Comparison of ENCODE assay signal across 15 cellular contexts in the genomic region with DNA sequence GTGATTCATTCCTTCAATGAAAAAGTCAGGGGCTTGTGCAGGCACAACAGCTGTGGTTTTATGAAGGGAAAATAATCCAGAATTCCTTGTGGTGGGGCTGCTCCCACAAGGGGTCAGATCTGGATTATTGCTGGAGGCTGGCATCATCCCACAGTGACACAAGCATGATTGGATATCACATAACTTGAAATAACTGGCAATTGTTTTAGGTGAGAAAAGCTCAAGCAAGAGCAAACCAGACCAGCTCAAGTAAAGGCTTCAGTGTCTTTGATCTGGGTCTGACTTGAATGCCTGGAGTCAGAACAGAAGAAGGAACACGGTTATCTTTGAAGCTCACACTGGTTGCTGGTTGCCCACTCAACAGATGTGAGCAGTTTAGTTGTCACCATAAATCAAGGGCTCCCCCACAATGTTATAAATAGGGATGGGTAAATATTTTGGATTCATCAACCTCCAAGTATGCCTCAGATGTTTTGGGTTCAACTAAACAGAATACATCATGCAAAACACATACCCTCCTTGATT. TPM values are rescaled to one million over a fixed set of nuclear protein-coding genes. Genes with fewer than 3 reads are reported as not detected.
DNase-seq lines count a peak whose midpoint lies in the region; ATAC-seq and TF ChIP-seq lines count a peak whose summit lies in the region.
"Had no signal": no experiment of that assay in that cellular context is flagged by ENCODE, and none has a peak within 500 bp of the region (broad histone marks: within the 10 kb centered on the region; RNA-seq: fewer than 3 reads in every experiment).

No MANE protein-coding gene starts in this region.

- peak overlapping the region; percentile 84 for H3K27ac ChIP-seq in mesodermal cell (ENCODE audit: low read depth, low read length, severe bottlenecking)
- H3K27ac ChIP-seq in left lung: peak overlapping the region in 1 of 2 donors; percentile 57
- H3K27ac ChIP-seq: cardiac muscle cell had no signal

- TF ChIP-seq CTCF in brain (conservative IDR thresholded peaks at IDR 0.05) (no peak), left lung (IDR thresholded peaks at IDR 0.05) (no peak), BE2C (IDR thresholded peaks at IDR 0.05; ENCODE audit: low read depth, low read length) (no peak)

- peak; percentile 57 for DNase-seq in Jurkat, Clone E6-1 (ENCODE audit: low read depth, low spot score)
- DNase-seq in left lung (no peak), BE2C (no peak)
- DNase-seq in stimulated activated CD4-positive, alpha-beta T cell treated with anti-CD3 and anti-CD28 coated beads, Interleukin-15, amount 100 ng/mL, for 24 hours: no peak
- DNase-seq: activated T-cell treated with anti-CD3 and anti-CD28 coated beads, Interleukin-2, amount 50 U/mL, for 1 hour; NCI-H2171; retina had no signal

- H3K4me1 ChIP-seq in mesodermal cell (ENCODE audit: control insufficient read depth, insufficient read depth, low read length, poor library complexity, severe bottlenecking) (peaks cover 18% of the 10 kb centered on the region), left lung (no peaks in the 10 kb centered on the region), BE2C (no peaks in the 10 kb centered on the region)

- peaks cover 5% of the 10 kb centered on the region for H3K27me3 Mint-ChIP-seq in brain

- no peak overlapping the region for H3K4me3 ChIP-seq in Jurkat, Clone E6-1 (ENCODE audit: low read length)
- H3K4me3 ChIP-seq in mesodermal cell (ENCODE audit: extremely low read depth, insufficient read depth, low read length, poor library complexity, severe bottlenecking) (no peak overlapping the region), left lung (no peak overlapping the region), BE2C (ENCODE audit: low read depth, low read length) (no peak overlapping the region)
- H3K4me3 ChIP-seq: cardiac muscle cell, lung, vagina had no signal

- no peaks in the 10 kb centered on the region for H3K27me3 ChIP-seq in left lung
- H3K27me3 ChIP-seq in BE2C: no peaks in the 10 kb centered on the region
- H3K27me3 ChIP-seq: cardiac muscle cell, vagina had no signal

- H3K36me3 Mint-ChIP-seq in brain: no peaks in the 10 kb centered on the region

- no peaks in the 10 kb centered on the region for H3K36me3 ChIP-seq in mesodermal cell (ENCODE audit: control insufficient read depth, insufficient read depth, low read length)
- H3K36me3 ChIP-seq in left lung: no peaks in the 10 kb centered on the region
- no peaks in the 10 kb centered on the region for H3K36me3 ChIP-seq in BE2C
- H3K36me3 ChIP-seq: cardiac muscle cell, vagina had no signal

- ATAC-seq in left lung (no peak), GM18519 (IDR thresholded peaks at IDR 0.05; ENCODE audit: low FRiP score, unreplicated experiment) (no peak)
- ATAC-seq: esophagus mucosa had no signal

- peak overlapping the region in 2 of 5 experiments; percentile 19 to 22 for H3K4me3 Mint-ChIP-seq in brain

- intact Hi-C loops in left lung (cut with DNase I): no loop called here

- H3K9me3 ChIP-seq in mesodermal cell (ENCODE audit: control insufficient read depth, low read length) (no peaks in the 10 kb centered on the region), left lung (no peaks in the 10 kb centered on the region), BE2C (no peaks in the 10 kb centered on the region)
- H3K9me3 ChIP-seq: vagina had no signal

- WGBS in mesodermal cell (ENCODE audit: insufficient coverage in 2 of 2), 2 experiments: 67 to 100% methylated on average over 1 of the region's 1 CpG

- H3K27ac Mint-ChIP-seq in brain: peak overlapping the region in 4 of 5 experiments; percentile 28 to 92 (median 86)

- H3K4me1 Mint-ChIP-seq in brain: peaks cover 72% of the 10 kb centered on the region

- no peaks in the 10 kb centered on the region for H3K9me3 Mint-ChIP-seq in brain

RNA-seq across cellular contexts. Expression of a gene that starts 3.1 kb away (rescaled TPM):
- polyA plus RNA-seq in Jurkat, Clone E6-1 (2012; ENCODE audit: insufficient read depth, insufficient read length): not detected
- not detected for polyA plus RNA-seq in brain (ENCODE audit: insufficient read depth, low read depth, low replicate concordance)
- 0.63 TPM for polyA plus RNA-seq in mesodermal cell (2013, experiment 1 of 2)
- 0.56 TPM for polyA plus RNA-seq in mesodermal cell (2013, experiment 2 of 2)
- total RNA-seq in left lung: 1 to 10 TPM in 1 of 2 donors, not detected in 1; 2.0 TPM
- polyA plus RNA-seq in BE2C (2012; ENCODE audit: insufficient read depth, insufficient read length, low read depth): not detected
- total RNA-seq: cardiac muscle cell, esophagus mucosa had no signal
- polyA plus RNA-seq: cardiac muscle cell had no signal

RNA-seq across cellular contexts. Expression of a gene that starts 48.2 kb away (rescaled TPM):
- polyA plus RNA-seq in Jurkat, Clone E6-1 (2012; ENCODE audit: insufficient read depth, insufficient read length): 0.34 TPM
- 1.8 TPM for polyA plus RNA-seq in brain (ENCODE audit: insufficient read depth, low read depth, low replicate concordance)
- 257 TPM for polyA plus RNA-seq in mesodermal cell (2013, experiment 1 of 2)
- polyA plus RNA-seq in mesodermal cell (2013, experiment 2 of 2): 186 TPM
- 10 to 100 TPM; 23.2 to 59.1 TPM for total RNA-seq in left lung
- 2.3 TPM for polyA plus RNA-seq in BE2C (2012; ENCODE audit: insufficient read depth, insufficient read length, low read depth)
- total RNA-seq: G401 had no signal
